ENCODE assay signal across 8 cellular contexts in the genomic region with DNA sequence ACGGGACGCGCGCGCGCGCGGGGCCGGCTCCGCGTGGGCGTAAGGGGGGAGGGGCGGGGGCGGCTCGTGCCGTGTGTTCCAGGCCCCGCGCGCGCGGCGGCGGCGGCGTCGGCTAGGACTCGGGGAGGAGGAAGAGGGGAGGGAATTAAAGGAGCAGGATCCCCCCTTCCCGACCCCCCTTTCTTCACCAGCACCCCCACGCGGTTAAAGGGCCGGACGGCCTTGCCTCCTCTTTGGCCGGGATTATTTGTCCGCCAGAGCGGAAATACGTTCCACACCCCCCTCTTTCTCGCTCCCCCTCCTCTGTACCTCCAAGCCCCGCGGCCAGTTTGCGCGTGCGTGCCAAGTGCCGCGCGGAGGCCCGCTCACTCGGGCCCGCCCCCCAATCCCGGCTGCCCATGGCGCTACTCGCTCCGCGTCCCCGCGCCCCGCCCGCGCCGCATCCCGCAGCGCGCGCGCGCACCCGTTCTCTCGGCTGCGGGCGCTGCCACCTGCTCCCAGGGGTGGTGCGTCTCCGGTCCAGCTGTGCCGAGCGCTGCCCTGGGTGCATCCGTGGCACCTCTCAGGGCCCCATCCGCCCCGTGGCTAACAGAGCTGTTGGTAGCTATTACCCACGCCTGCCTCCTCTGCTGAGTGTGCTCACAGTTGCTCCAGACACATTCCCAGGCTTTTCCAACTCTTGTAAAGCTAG. TPM values are rescaled to one million over a fixed set of nuclear protein-coding genes. Genes with fewer than 3 reads are reported as not detected.
DNase-seq lines count a peak whose midpoint lies in the region; ATAC-seq lines count a peak whose summit lies in the region.

A gene with protein sequence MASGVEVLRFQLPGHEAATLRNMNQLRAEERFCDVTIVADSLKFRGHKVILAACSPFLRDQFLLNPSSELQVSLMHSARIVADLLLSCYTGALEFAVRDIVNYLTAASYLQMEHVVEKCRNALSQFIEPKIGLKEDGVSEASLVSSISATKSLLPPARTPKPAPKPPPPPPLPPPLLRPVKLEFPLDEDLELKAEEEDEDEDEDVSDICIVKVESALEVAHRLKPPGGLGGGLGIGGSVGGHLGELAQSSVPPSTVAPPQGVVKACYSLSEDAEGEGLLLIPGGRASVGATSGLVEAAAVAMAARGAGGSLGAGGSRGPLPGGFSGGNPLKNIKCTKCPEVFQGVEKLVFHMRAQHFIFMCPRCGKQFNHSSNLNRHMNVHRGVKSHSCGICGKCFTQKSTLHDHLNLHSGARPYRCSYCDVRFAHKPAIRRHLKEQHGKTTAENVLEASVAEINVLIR (minus strand): TSS at position 134 of the 691 bp plus-strand sequence. CDS start 781 bp downstream, outside the sequence.

- DNase-seq in A172 (ENCODE audit: low spot score) (peak; percentile 87), HT1080 (ENCODE audit: low read depth) (peak; percentile 88), NK-92 (lab: John Stamatoyannopoulos, UW; ENCODE audit: unreplicated experiment) (peak; percentile 39), lung microvascular endothelial cell (ENCODE audit: low read depth in 2 of 2) (peak; percentile 91 to 94)
- peak; percentile 66 to 71 for DNase-seq in activated CD8-positive, alpha-beta memory T cell treated with anti-CD3 and anti-CD28 coated beads for 4 hours (ENCODE audit: low read depth in 2 of 2)
- DNase-seq in effector CD8-positive, alpha-beta T cell (lab: John Stamatoyannopoulos, UW): peak; percentile 79
- DNase-seq in stimulated activated CD4-positive, alpha-beta T cell treated with anti-CD3 and anti-CD28 coated beads, TNF-alpha, amount 100 ng/mL, for 1 hour (ENCODE audit: low read depth in 3 of 3, low spot score in 1 of 3): peak; percentile 61 to 75 (median 69)

- peak; percentile 54 for ATAC-seq in GM18868 (IDR thresholded peaks at IDR 0.05; ENCODE audit: unreplicated experiment)

RNA-seq across cellular contexts. Expression of the gene that starts here (rescaled TPM):
- 1.3 and 4.1 TPM in 2 replicates for total RNA-seq in A172 (2014; rRNA removed; shearing (Covaris generic))
- total RNA-seq in HT1080 (2014; rRNA removed; shearing (Covaris generic)): 10.8 and 15.1 TPM in 2 replicates
- polyA plus RNA-seq in HT1080 (2015; cell fraction: cytosol; rRNA removed): 13.1 and 13.2 TPM in 2 replicates
- 10.5 and 12.9 TPM in 2 replicates for polyA plus RNA-seq in HT1080 (2015; cell fraction: nucleus; rRNA removed)
- 2.2 and 3.6 TPM in 2 replicates for total RNA-seq in lung microvascular endothelial cell

Comparison
In these comparisons a context has a peak if more than half of its experiments do, and no peak if none do; other contexts are left out.
1. Peak in every context shown above with its lines: DNase-seq and ATAC-seq.
2. DNase-seq: peak in every context shown above with its lines; median percentile 92 in lung microvascular endothelial cell; 88 in HT1080; 87 in A172; 79 in effector CD8-positive, alpha-beta T cell; 69 in stimulated activated CD4-positive, alpha-beta T cell treated with anti-CD3 and anti-CD28 coated beads, TNF-alpha, amount 100 ng/mL, for 1 hour; 68 in activated CD8-positive, alpha-beta memory T cell treated with anti-CD3 and anti-CD28 coated beads for 4 hours; 39 in NK-92.